In genomic region chr5:36631161-36631560, GRCh38 we compare ENCODE assay signal across 25 cellular contexts. TPM values are rescaled to one million over a fixed set of nuclear protein-coding genes. Genes with fewer than 3 reads are reported as not detected.
"Had no signal": no experiment of that assay in that cellular context is flagged by ENCODE, and none has a peak within 500 bp of the region (broad histone marks: within the 10 kb centered on the region; RNA-seq: fewer than 3 reads in every experiment).

No MANE protein-coding gene starts in this region.

- ATAC-seq: body of pancreas; left lung; natural killer cell treated with Interleukin-12 subunit alpha and Interleukin-12 subunit beta and Interleukin-15 and Interleukin-18, amount 100 ng/mL, for 72 hours; pancreas; psoas muscle had no signal

- H3K9me3 Mint-ChIP-seq: activated naive CD4-positive, alpha-beta T cell treated with anti-CD3 and anti-CD28 coated beads, Interleukin-2, amount 50 U/mL, for 24 hours; mesothelial cell of epicardium; natural killer cell treated with Interleukin-12 subunit alpha and Interleukin-12 subunit beta and Interleukin-15 and Interleukin-18, amount 100 ng/mL, for 72 hours; stimulated activated naive CD8-positive, alpha-beta T cell treated with anti-CD3 and anti-CD28 coated beads, Interleukin-15, amount 100 ng/mL, for 72 hours had no signal

- H3K4me3 Mint-ChIP-seq: activated naive CD4-positive, alpha-beta T cell treated with anti-CD3 and anti-CD28 coated beads, Interleukin-2, amount 50 U/mL, for 24 hours; mesothelial cell of epicardium; natural killer cell treated with Interleukin-12 subunit alpha and Interleukin-12 subunit beta and Interleukin-15 and Interleukin-18, amount 100 ng/mL, for 72 hours; stimulated activated naive CD8-positive, alpha-beta T cell treated with anti-CD3 and anti-CD28 coated beads, Interleukin-15, amount 100 ng/mL, for 72 hours had no signal

- H3K9me3 ChIP-seq: body of pancreas, left lung, neutrophil, pancreas, psoas muscle, right atrium auricular region, suprapubic skin, tibial nerve had no signal

- H3K27me3 ChIP-seq: body of pancreas, cardiac muscle cell, left lung, neutrophil, pancreas, right atrium auricular region, suprapubic skin, tibial nerve had no signal

- H3K27ac ChIP-seq: body of pancreas, cardiac muscle cell, left lung, neutrophil, pancreas, psoas muscle, right atrium auricular region, tibial nerve, WERI-Rb-1 had no signal

- H3K4me1 ChIP-seq: body of pancreas, pancreas, psoas muscle had no signal

- H3K4me3 ChIP-seq: body of pancreas, cardiac muscle cell, left lung, pancreas, psoas muscle, right atrium auricular region, suprapubic skin, tibial nerve had no signal

- H3K27ac Mint-ChIP-seq: activated naive CD4-positive, alpha-beta T cell treated with anti-CD3 and anti-CD28 coated beads, Interleukin-2, amount 50 U/mL, for 24 hours; mesothelial cell of epicardium; natural killer cell treated with Interleukin-12 subunit alpha and Interleukin-12 subunit beta and Interleukin-15 and Interleukin-18, amount 100 ng/mL, for 72 hours; stimulated activated naive CD8-positive, alpha-beta T cell treated with anti-CD3 and anti-CD28 coated beads, Interleukin-15, amount 100 ng/mL, for 72 hours had no signal

- H3K36me3 ChIP-seq: neutrophil, pancreas, suprapubic skin, tibial nerve had no signal

- DNase-seq: activated CD4-positive, alpha-beta T cell treated with anti-CD3 and anti-CD28 coated beads, Interleukin-2, amount 50 U/mL, for 1 hour; activated CD4-positive, CD25-positive, alpha-beta regulatory T cell treated with anti-CD3 and anti-CD28 coated beads, Interleukin-2, amount 50 U/mL, for 72 hours; activated gamma-delta T cell treated with Interleukin-2 at 50 U/mL for 16 hours; activated T-cell treated with anti-CD3 and anti-CD28 coated beads, Interleukin-2, amount 50 U/mL, for 1 hour; anterior cingulate cortex; body of pancreas; effector CD4-positive, alpha-beta T cell; erythroblast; foreskin fibroblast; left lung; pancreas; psoas muscle; stimulated activated CD4-positive, alpha-beta T cell treated with anti-CD3 and anti-CD28 coated beads, Interleukin-12 subunit alpha, Interleukin-12 subunit beta, amount 100 ng/mL, for 4 hours; stimulated activated CD4-positive, alpha-beta T cell treated with anti-CD3 and anti-CD28 coated beads, Interleukin-4, amount 100 ng/mL, for 4 hours; stimulated activated naive CD8-positive, alpha-beta T cell treated with anti-CD3 and anti-CD28 coated beads, Interleukin-15, amount 100 ng/mL, for 72 hours; WERI-Rb-1 had no signal

- H3K36me3 Mint-ChIP-seq: activated naive CD4-positive, alpha-beta T cell treated with anti-CD3 and anti-CD28 coated beads, Interleukin-2, amount 50 U/mL, for 24 hours; natural killer cell treated with Interleukin-12 subunit alpha and Interleukin-12 subunit beta and Interleukin-15 and Interleukin-18, amount 100 ng/mL, for 72 hours had no signal

- H3K4me1 Mint-ChIP-seq: activated naive CD4-positive, alpha-beta T cell treated with anti-CD3 and anti-CD28 coated beads, Interleukin-2, amount 50 U/mL, for 24 hours; stimulated activated naive CD8-positive, alpha-beta T cell treated with anti-CD3 and anti-CD28 coated beads, Interleukin-15, amount 100 ng/mL, for 72 hours had no signal

RNA-seq across cellular contexts. Expression of gene SLC1A3, which starts 24.8 kb away (rescaled TPM):
- total RNA-seq: lung microvascular endothelial cell had no signal
